ENCODE assay signal across 21 cellular contexts in the genomic region with DNA sequence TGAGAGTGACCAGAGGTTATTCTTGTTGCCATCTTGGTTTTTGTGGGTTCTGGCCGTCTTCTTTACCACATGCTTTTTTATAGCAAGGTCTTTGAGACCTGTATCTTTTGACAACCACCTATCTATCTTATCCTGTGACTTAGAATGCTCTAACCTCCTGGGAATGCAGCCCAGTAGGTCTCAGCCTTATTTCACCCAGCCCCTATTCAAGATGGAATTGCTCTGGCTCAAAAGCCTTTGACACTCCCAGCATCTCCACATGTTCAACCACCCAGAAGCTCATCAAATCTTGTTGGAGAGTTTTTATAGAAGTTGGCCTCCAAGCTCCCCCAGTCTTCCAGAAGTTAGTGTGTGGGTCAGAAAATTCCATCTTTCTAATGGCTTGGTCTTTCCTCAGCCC.
"Had no signal": no experiment of that assay in that cellular context is flagged by ENCODE, and none has a peak within 500 bp of the region (broad histone marks: within the 10 kb centered on the region; RNA-seq: fewer than 3 reads in every experiment).

No MANE protein-coding gene starts in this region.

- H3K4me1 ChIP-seq: prostate gland had no signal

- H3K4me2 ChIP-seq: hepatocyte, neural progenitor cell had no signal

- H3K36me3 ChIP-seq: neural progenitor cell, prostate gland had no signal

- H2AFZ ChIP-seq: hepatocyte, neural progenitor cell had no signal

- H3K27ac ChIP-seq: hepatocyte, neural progenitor cell had no signal

- H3K4me1 Mint-ChIP-seq: activated B cell treated with CpG ODN at 0.5 μM for 24 hours; activated CD4-positive, alpha-beta T cell treated with anti-CD3 and anti-CD28 coated beads for 36 hours; memory B cell; naive B cell had no signal

- H3K27me3 Mint-ChIP-seq: activated B cell treated with CpG ODN at 0.5 μM for 24 hours; activated CD4-positive, alpha-beta T cell treated with anti-CD3 and anti-CD28 coated beads for 36 hours; brain; memory B cell; naive B cell had no signal

- H3K4me3 Mint-ChIP-seq: activated B cell treated with CpG ODN at 0.5 μM for 24 hours; activated CD4-positive, alpha-beta T cell treated with anti-CD3 and anti-CD28 coated beads for 36 hours; activated naive CD4-positive, alpha-beta T cell treated with anti-CD3 and anti-CD28 coated beads for 36 hours; activated naive CD8-positive, alpha-beta T cell treated with anti-CD3 and anti-CD28 coated beads, Interleukin-2, amount 10 ng/mL, durations not matched to agents 7 days and 5 days; brain; dendritic cell treated with granulocyte-macrophage colony-stimulating factor and Interleukin-4, amounts not matched to agents 40 ng/mL and 50 ng/mL, for 4 days; memory B cell; naive B cell; neural progenitor cell had no signal

- H3K36me3 Mint-ChIP-seq: activated naive CD8-positive, alpha-beta T cell treated with anti-CD3 and anti-CD28 coated beads, Interleukin-2, amount 10 ng/mL, durations not matched to agents 7 days and 5 days; brain; immature natural killer cell; memory B cell; naive B cell; neural progenitor cell had no signal

- ATAC-seq: activated CD4-positive, alpha-beta T cell treated with anti-CD3 and anti-CD28 coated beads for 36 hours; stimulated activated naive CD8-positive, alpha-beta T cell treated with anti-CD3 and anti-CD28 coated beads, Interleukin-15, Interleukin-2, amounts not matched to agents 100 U/mL and 50 U/mL, for 24 hours had no signal

- H3K9me3 ChIP-seq: prostate gland had no signal

- H3K4me3 ChIP-seq: hepatocyte, neural progenitor cell, prostate gland had no signal

- H3K9me3 Mint-ChIP-seq: activated naive CD4-positive, alpha-beta T cell treated with anti-CD3 and anti-CD28 coated beads for 36 hours; dendritic cell treated with granulocyte-macrophage colony-stimulating factor and Interleukin-4, amounts not matched to agents 40 ng/mL and 50 ng/mL, for 4 days; immature natural killer cell; neural progenitor cell had no signal

- H3K27ac Mint-ChIP-seq: activated B cell treated with CpG ODN at 0.5 μM for 24 hours; activated CD4-positive, alpha-beta T cell treated with anti-CD3 and anti-CD28 coated beads for 36 hours; activated naive CD4-positive, alpha-beta T cell treated with anti-CD3 and anti-CD28 coated beads for 36 hours; activated naive CD8-positive, alpha-beta T cell treated with anti-CD3 and anti-CD28 coated beads, Interleukin-2, amount 10 ng/mL, durations not matched to agents 7 days and 5 days; brain; dendritic cell treated with granulocyte-macrophage colony-stimulating factor and Interleukin-4, amounts not matched to agents 40 ng/mL and 50 ng/mL, for 4 days; immature natural killer cell; memory B cell; naive B cell had no signal

- H3K79me2 ChIP-seq: hepatocyte had no signal

- DNase-seq: activated B cell treated with CpG ODN at 0.5 μM for 24 hours; activated CD4-positive, alpha-beta T cell treated with anti-CD3 and anti-CD28 coated beads for 36 hours; activated CD4-positive, alpha-beta T cell treated with anti-CD3 and anti-CD28 coated beads, Interleukin-2, amount 50 U/mL, for 48 hours; activated naive CD4-positive, alpha-beta T cell treated with anti-CD3 and anti-CD28 coated beads for 36 hours; activated naive CD8-positive, alpha-beta T cell treated with anti-CD3 and anti-CD28 coated beads, Interleukin-2, amount 10 ng/mL, durations not matched to agents 7 days and 5 days; activated T-cell treated with anti-CD3 and anti-CD28 coated beads, Interleukin-2, amount 50 U/mL, for 48 hours; effector CD4-positive, alpha-beta T cell; foreskin fibroblast; immature natural killer cell; kidney glomerular epithelial cell; naive B cell; stimulated activated CD4-positive, alpha-beta T cell treated with anti-CD3 and anti-CD28 coated beads, Interleukin-12 subunit alpha, Interleukin-12 subunit beta, amount 100 ng/mL, for 4 hours; stimulated activated CD4-positive, alpha-beta T cell treated with anti-CD3 and anti-CD28 coated beads, Interleukin-4, amount 100 ng/mL, for 4 hours; stimulated activated naive CD8-positive, alpha-beta T cell treated with anti-CD3 and anti-CD28 coated beads, Interleukin-15, Interleukin-2, amounts not matched to agents 100 U/mL and 50 U/mL, for 24 hours; T1000 had no signal

- H3K9ac ChIP-seq: neural progenitor cell had no signal

- H3K27me3 ChIP-seq: hepatocyte, neural progenitor cell had no signal
